In the genomic region with DNA sequence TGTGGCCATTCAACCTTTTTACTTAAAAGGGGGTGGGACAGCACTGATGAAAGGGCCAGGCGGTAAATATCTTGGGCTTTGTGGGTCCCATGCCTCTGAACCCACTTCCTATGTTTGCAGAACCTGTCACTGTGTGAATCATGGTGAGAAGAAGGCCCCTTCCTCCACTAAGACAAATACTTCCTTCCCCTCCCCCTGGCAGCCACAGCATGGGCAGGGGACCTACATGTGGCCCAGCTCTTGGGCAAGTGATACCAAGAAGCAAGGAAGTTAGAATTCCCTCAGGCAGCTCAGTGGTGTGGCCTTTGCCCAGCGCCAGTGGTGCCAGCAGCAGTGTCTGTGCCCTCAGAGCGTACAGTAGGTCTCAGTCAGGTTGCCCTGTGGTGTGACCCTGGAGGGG, we compare ENCODE assay signal across 11 cellular contexts.
A peak's percentile ranks its signal among the peaks of the same experiment; 100 is the strongest.
DNase-seq lines count a peak whose midpoint lies in the region; ATAC-seq and TF ChIP-seq lines count a peak whose summit lies in the region.
"Had no signal": no experiment of that assay in that cellular context is flagged by ENCODE, and none has a peak within 500 bp of the region (broad histone marks: within the 10 kb centered on the region; RNA-seq: fewer than 3 reads in every experiment).

No MANE protein-coding gene starts in this region.

- no peaks in the 10 kb centered on the region for H3K9me3 ChIP-seq in mesenchymal stem cell (ENCODE audit: control insufficient read depth, low read length)
- H3K9me3 ChIP-seq: neutrophil had no signal

- H2BK12ac ChIP-seq in mesenchymal stem cell (ENCODE audit: low read length in 2 of 2) = no peak overlapping the region

- in situ Hi-C loops in GM13976 (cut with MboI; ENCODE audit: low sequenced_read_pairs, unreplicated experiment) = no loop called here

- no peak overlapping the region for H2BK15ac ChIP-seq in mesenchymal stem cell (ENCODE audit: low read depth, poor library complexity, severe bottlenecking)

- H3K36me3 ChIP-seq in mesenchymal stem cell (ENCODE audit: control insufficient read depth in 1 of 2, insufficient read depth in 2 of 2, low read depth in 1 of 2, low read length in 2 of 2) = no peaks in the 10 kb centered on the region
- H3K36me3 ChIP-seq: neutrophil had no signal

- no peak overlapping the region for H2AFZ ChIP-seq in mesenchymal stem cell (ENCODE audit: low read depth, low read length)

- peaks cover 11% of the 10 kb centered on the region for H3K4me1 ChIP-seq in mesenchymal stem cell (ENCODE audit: control insufficient read depth, insufficient read depth, low read depth, low read length)

- H3K18ac ChIP-seq in mesenchymal stem cell (ENCODE audit: low read depth in 1 of 2, low read length in 2 of 2) = no peak overlapping the region

- no peak overlapping the region for H3K4me3 ChIP-seq in mesenchymal stem cell (ENCODE audit: insufficient read depth in 1 of 2, low read depth in 1 of 2, low read length in 2 of 2)

- no peak overlapping the region for H3K9ac ChIP-seq in mesenchymal stem cell (ENCODE audit: low read length)

- H3K14ac ChIP-seq in mesenchymal stem cell (ENCODE audit: low read length in 2 of 2) = no peak overlapping the region

- H3K79me1 ChIP-seq in mesenchymal stem cell (replicated peaks; ENCODE audit: low read length, poor library complexity, severe bottlenecking) = no peaks in the 10 kb centered on the region

- no peak overlapping the region for H3K4me2 ChIP-seq in mesenchymal stem cell (ENCODE audit: low read length, poor library complexity, severe bottlenecking)

- ATAC-seq in GM18868 (IDR thresholded peaks at IDR 0.05; ENCODE audit: unreplicated experiment) (no peak), HG03159 (IDR thresholded peaks at IDR 0.05; ENCODE audit: unreplicated experiment) (no peak)

- H2BK120ac ChIP-seq in mesenchymal stem cell (ENCODE audit: low read depth, low read length) = no peak overlapping the region

- H4K91ac ChIP-seq in mesenchymal stem cell (ENCODE audit: low read length) = no peak overlapping the region

- no peak overlapping the region for H4K8ac ChIP-seq in mesenchymal stem cell (ENCODE audit: low read length)

- 86% methylated on average over 2 of the region's 3 CpGs for WGBS in mesenchymal stem cell

- no peak for TF ChIP-seq CTCF in GM13976 (IDR thresholded peaks at IDR 0.05; ENCODE audit: borderline replicate concordance, control extremely low read depth, extremely low read depth, insufficient read depth, missing control alignments)

- H3K23ac ChIP-seq in mesenchymal stem cell (ENCODE audit: low read length in 2 of 2) = no peak overlapping the region

- peak overlapping the region; percentile 53 for H3K27ac ChIP-seq in mesenchymal stem cell (ENCODE audit: low read length, poor library complexity, severe bottlenecking)
- H3K27ac ChIP-seq: epithelial cell of prostate, neutrophil had no signal

- peak overlapping the region; percentile 10 for H2AK5ac ChIP-seq in mesenchymal stem cell (ENCODE audit: low read length, severe bottlenecking)

- H3K4ac ChIP-seq in mesenchymal stem cell (ENCODE audit: low read depth in 1 of 2, low read length in 2 of 2) = no peak overlapping the region

- H2BK5ac ChIP-seq in mesenchymal stem cell (ENCODE audit: low read depth, low read length, poor library complexity, severe bottlenecking) = no peak overlapping the region

- H3K27me3 ChIP-seq in mesenchymal stem cell (ENCODE audit: control insufficient read depth in 1 of 2, insufficient read depth in 1 of 2, low read length in 2 of 2) = peaks cover 6 to 12% of the 10 kb centered on the region in 2 experiments

- peak; percentile 26 for DNase-seq in stimulated activated CD8-positive, alpha-beta memory T cell treated with anti-CD3 and anti-CD28 coated beads, Interleukin-12 subunit alpha, Interleukin-12 subunit beta, amount 100 ng/mL, for 1 hour (ENCODE audit: low read depth)
- no peak for DNase-seq in stimulated activated CD8-positive, alpha-beta memory T cell treated with anti-CD3 and anti-CD28 coated beads, Interleukin-4, amount 100 ng/mL, for 48 hours
- DNase-seq in activated CD4-positive, alpha-beta T cell treated with anti-CD3 and anti-CD28 coated beads, Interleukin-2, amount 50 U/mL, for 1 hour = peak; percentile 5
- no peak for DNase-seq in mesenchymal stem cell
- DNase-seq in GM13976 (ENCODE audit: low spot score) = no peak
- DNase-seq in EL = no peak
- DNase-seq: NCI-H526 treated with DMSO at 0.1 percent for 48 hours had no signal

Comparison
In these comparisons a context has a peak if more than half of its experiments do, and no peak if none do; other contexts are left out.
1. DNase-seq: peak in stimulated activated CD8-positive, alpha-beta memory T cell treated with anti-CD3 and anti-CD28 coated beads, Interleukin-12 subunit alpha, Interleukin-12 subunit beta, amount 100 ng/mL, for 1 hour (single experiment) and activated CD4-positive, alpha-beta T cell treated with anti-CD3 and anti-CD28 coated beads, Interleukin-2, amount 50 U/mL, for 1 hour (single experiment); none in stimulated activated CD8-positive, alpha-beta memory T cell treated with anti-CD3 and anti-CD28 coated beads, Interleukin-4, amount 100 ng/mL, for 48 hours (single experiment), mesenchymal stem cell (single experiment), GM13976 (single experiment) and EL (single experiment).